In genomic region chr11:124294697-124295096, GRCh38 we compare ENCODE assay signal across 34 cellular contexts. TPM values are rescaled to one million over a fixed set of nuclear protein-coding genes. Genes with fewer than 3 reads are reported as not detected.
"Had no signal": no experiment of that assay in that cellular context is flagged by ENCODE, and none has a peak within 500 bp of the region (broad histone marks: within the 10 kb centered on the region; RNA-seq: fewer than 3 reads in every experiment).

No MANE protein-coding gene starts in this region.

- H3K9me3 Mint-ChIP-seq: activated CD4-positive, alpha-beta memory T cell treated with anti-CD3 and anti-CD28 coated beads for 36 hours; activated naive CD4-positive, alpha-beta T cell treated with anti-CD3 and anti-CD28 coated beads, Interleukin-2, amount 10 ng/mL, durations not matched to agents 7 days and 5 days; activated naive CD8-positive, alpha-beta T cell treated with anti-CD3 and anti-CD28 coated beads, Interleukin-2, amount 10 ng/mL, durations not matched to agents 7 days and 5 days had no signal

- H3K27me3 Mint-ChIP-seq: activated CD4-positive, alpha-beta memory T cell treated with anti-CD3 and anti-CD28 coated beads for 36 hours; activated naive CD4-positive, alpha-beta T cell treated with anti-CD3 and anti-CD28 coated beads, Interleukin-2, amount 10 ng/mL, durations not matched to agents 7 days and 5 days; activated naive CD8-positive, alpha-beta T cell treated with anti-CD3 and anti-CD28 coated beads, Interleukin-2, amount 10 ng/mL, durations not matched to agents 7 days and 5 days; progenitor cell of endocrine pancreas had no signal

- H3K27me3 ChIP-seq: gastroesophageal sphincter, ovary, right lobe of liver, transverse colon had no signal

- H3K4me1 ChIP-seq: gastroesophageal sphincter, right lobe of liver, transverse colon had no signal

- H3K4me3 Mint-ChIP-seq: activated CD4-positive, alpha-beta memory T cell treated with anti-CD3 and anti-CD28 coated beads for 36 hours; activated naive CD4-positive, alpha-beta T cell treated with anti-CD3 and anti-CD28 coated beads, Interleukin-2, amount 10 ng/mL, durations not matched to agents 7 days and 5 days; activated naive CD8-positive, alpha-beta T cell treated with anti-CD3 and anti-CD28 coated beads, Interleukin-2, amount 10 ng/mL, durations not matched to agents 7 days and 5 days; activated T-cell treated with anti-CD3 and anti-CD28 coated beads, Interleukin-2, amount 50 U/mL, for 24 hours; immature natural killer cell; mesothelial cell of epicardium; naive B cell; nephron progenitor cell had no signal

- DNase-seq: activated CD4-positive, alpha-beta memory T cell treated with anti-CD3 and anti-CD28 coated beads for 36 hours; activated CD4-positive, alpha-beta T cell treated with anti-CD3 and anti-CD28 coated beads for 4 hours; activated CD8-positive, alpha-beta memory T cell treated with anti-CD3 and anti-CD28 coated beads, Interleukin-2, amount 50 U/mL, for 48 hours; activated gamma-delta T cell; activated naive CD4-positive, alpha-beta T cell treated with anti-CD3 and anti-CD28 coated beads, Interleukin-2, amount 10 ng/mL, durations not matched to agents 7 days and 5 days; activated naive CD8-positive, alpha-beta T cell treated with anti-CD3 and anti-CD28 coated beads, Interleukin-2, amount 10 ng/mL, durations not matched to agents 7 days and 5 days; activated T-cell treated with anti-CD3 and anti-CD28 coated beads, Interleukin-2, amount 50 U/mL, for 24 hours; central memory CD4-positive, alpha-beta T cell; head of caudate nucleus; hypothalamus; immature natural killer cell; kidney; left colon; mammary epithelial cell; naive B cell; nephron progenitor cell; ovary; right lobe of liver; stimulated activated CD4-positive, alpha-beta T cell treated with anti-CD3 and anti-CD28 coated beads, Interleukin-2, amount 100 ng/mL, for 48 hours; stimulated activated naive CD4-positive, alpha-beta T cell treated with Interleukin-2 at 50 U/mL for 16 hours; T1000; transverse colon had no signal

- H3K36me3 Mint-ChIP-seq: activated CD4-positive, alpha-beta memory T cell treated with anti-CD3 and anti-CD28 coated beads for 36 hours; activated naive CD4-positive, alpha-beta T cell treated with anti-CD3 and anti-CD28 coated beads, Interleukin-2, amount 10 ng/mL, durations not matched to agents 7 days and 5 days; activated naive CD8-positive, alpha-beta T cell treated with anti-CD3 and anti-CD28 coated beads, Interleukin-2, amount 10 ng/mL, durations not matched to agents 7 days and 5 days; immature natural killer cell; mesothelial cell of epicardium; naive B cell had no signal

- H3K27ac Mint-ChIP-seq: activated CD4-positive, alpha-beta memory T cell treated with anti-CD3 and anti-CD28 coated beads for 36 hours; activated naive CD4-positive, alpha-beta T cell treated with anti-CD3 and anti-CD28 coated beads, Interleukin-2, amount 10 ng/mL, durations not matched to agents 7 days and 5 days; activated naive CD8-positive, alpha-beta T cell treated with anti-CD3 and anti-CD28 coated beads, Interleukin-2, amount 10 ng/mL, durations not matched to agents 7 days and 5 days; activated T-cell treated with anti-CD3 and anti-CD28 coated beads, Interleukin-2, amount 50 U/mL, for 24 hours; immature natural killer cell; mesothelial cell of epicardium; naive B cell; nephron progenitor cell; progenitor cell of endocrine pancreas had no signal

- H3K9me3 ChIP-seq: ovary, right lobe of liver, transverse colon had no signal

- H3K4me3 ChIP-seq: gastroesophageal sphincter, ovary, right lobe of liver, transverse colon had no signal

- H3K27ac ChIP-seq: gastroesophageal sphincter, ovary, right lobe of liver, transverse colon had no signal

- H3K36me3 ChIP-seq: gastroesophageal sphincter, ovary, right lobe of liver, transverse colon had no signal

- H3K4me1 Mint-ChIP-seq: activated naive CD4-positive, alpha-beta T cell treated with anti-CD3 and anti-CD28 coated beads, Interleukin-2, amount 10 ng/mL, durations not matched to agents 7 days and 5 days; activated naive CD8-positive, alpha-beta T cell treated with anti-CD3 and anti-CD28 coated beads, Interleukin-2, amount 10 ng/mL, durations not matched to agents 7 days and 5 days; immature natural killer cell; mesothelial cell of epicardium; naive B cell had no signal

- ATAC-seq: gastroesophageal sphincter, left colon, right lobe of liver had no signal

RNA-seq across cellular contexts. Expression of gene OR8D1, which starts 19.1 kb away (rescaled TPM):
- total RNA-seq: activated CD4-positive, alpha-beta memory T cell treated with anti-CD3 and anti-CD28 coated beads for 36 hours; activated CD8-positive, alpha-beta memory T cell treated with anti-CD3 and anti-CD28 coated beads for 36 hours; activated naive CD8-positive, alpha-beta T cell treated with anti-CD3 and anti-CD28 coated beads, Interleukin-2, amount 10 ng/mL, durations not matched to agents 7 days and 5 days; endothelial cell of umbilical vein; fibroblast of lung; fibroblast of villous mesenchyme; gastroesophageal sphincter; kidney; left colon; liver; mammary epithelial cell; mesothelial cell of epicardium; ovary; progenitor cell of endocrine pancreas; renal cortical epithelial cell; right lobe of liver; temporal lobe had no signal
- polyA plus RNA-seq: endothelial cell of umbilical vein, esophagus, fibroblast of lung, immature natural killer cell, liver, mammary epithelial cell, ovary had no signal

RNA-seq across cellular contexts. Expression of gene OR8D2, which starts 25.3 kb away (rescaled TPM):
- total RNA-seq: activated CD4-positive, alpha-beta memory T cell treated with anti-CD3 and anti-CD28 coated beads for 36 hours; activated CD8-positive, alpha-beta memory T cell treated with anti-CD3 and anti-CD28 coated beads for 36 hours; activated naive CD8-positive, alpha-beta T cell treated with anti-CD3 and anti-CD28 coated beads, Interleukin-2, amount 10 ng/mL, durations not matched to agents 7 days and 5 days; endothelial cell of umbilical vein; fibroblast of lung; fibroblast of villous mesenchyme; gastroesophageal sphincter; kidney; left colon; liver; mammary epithelial cell; mesothelial cell of epicardium; ovary; progenitor cell of endocrine pancreas; renal cortical epithelial cell; right lobe of liver; skeletal muscle tissue; temporal lobe; transverse colon had no signal
- polyA plus RNA-seq: endothelial cell of umbilical vein, esophagus, fibroblast of lung, immature natural killer cell, liver, mammary epithelial cell, ovary had no signal

RNA-seq across cellular contexts. Expression of gene OR8G5, which starts 38.5 kb away (rescaled TPM):
- total RNA-seq: activated CD4-positive, alpha-beta memory T cell treated with anti-CD3 and anti-CD28 coated beads for 36 hours; activated CD8-positive, alpha-beta memory T cell treated with anti-CD3 and anti-CD28 coated beads for 36 hours; activated naive CD8-positive, alpha-beta T cell treated with anti-CD3 and anti-CD28 coated beads, Interleukin-2, amount 10 ng/mL, durations not matched to agents 7 days and 5 days; endothelial cell of umbilical vein; fibroblast of lung; fibroblast of villous mesenchyme; gastroesophageal sphincter; kidney; left colon; liver; mammary epithelial cell; mesothelial cell of epicardium; ovary; progenitor cell of endocrine pancreas; renal cortical epithelial cell; right lobe of liver; temporal lobe had no signal
- polyA plus RNA-seq: endothelial cell of umbilical vein, esophagus, fibroblast of lung, immature natural killer cell, liver, mammary epithelial cell, ovary had no signal

RNA-seq across cellular contexts. Expression of gene OR8G1, which starts 53.8 kb away (rescaled TPM):
- total RNA-seq: activated CD4-positive, alpha-beta memory T cell treated with anti-CD3 and anti-CD28 coated beads for 36 hours; activated CD8-positive, alpha-beta memory T cell treated with anti-CD3 and anti-CD28 coated beads for 36 hours; activated naive CD8-positive, alpha-beta T cell treated with anti-CD3 and anti-CD28 coated beads, Interleukin-2, amount 10 ng/mL, durations not matched to agents 7 days and 5 days; endothelial cell of umbilical vein; fibroblast of lung; fibroblast of villous mesenchyme; gastroesophageal sphincter; kidney; left colon; liver; mammary epithelial cell; mesothelial cell of epicardium; ovary; progenitor cell of endocrine pancreas; renal cortical epithelial cell; right lobe of liver; temporal lobe had no signal
- polyA plus RNA-seq: endothelial cell of umbilical vein, esophagus, fibroblast of lung, immature natural killer cell, liver, mammary epithelial cell, ovary had no signal
